13 cellular contexts compared by ENCODE assay signal in the genomic region with DNA sequence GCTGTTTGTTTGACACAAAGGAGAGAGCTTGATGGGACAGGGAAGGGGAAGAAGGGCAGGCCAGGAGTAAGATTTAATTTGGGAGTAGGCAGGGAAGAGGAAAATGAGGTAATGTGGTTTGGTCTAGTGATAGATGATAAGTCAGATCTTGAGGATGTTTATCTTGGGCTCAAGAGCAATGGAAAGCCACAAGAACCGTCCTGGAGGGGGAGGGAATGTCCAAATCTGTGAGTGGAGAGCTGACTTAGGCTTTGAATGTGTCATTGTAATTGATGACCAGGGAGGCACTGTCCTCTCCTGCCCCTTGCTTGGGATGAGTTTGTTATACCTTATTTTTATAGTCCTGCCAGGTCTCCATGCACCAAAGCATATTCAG. TPM values are rescaled to one million over a fixed set of nuclear protein-coding genes. Genes with fewer than 3 reads are reported as not detected.
DNase-seq lines count a peak whose midpoint lies in the region; ATAC-seq and TF ChIP-seq lines count a peak whose summit lies in the region.
"Had no signal": no experiment of that assay in that cellular context is flagged by ENCODE, and none has a peak within 500 bp of the region (broad histone marks: within the 10 kb centered on the region; RNA-seq: fewer than 3 reads in every experiment).

No MANE protein-coding gene starts in this region.

- peak overlapping the region; percentile 52 for H3K27ac Mint-ChIP-seq in chondrocyte (ENCODE audit: unreplicated experiment)

- DNase-seq in Right ventricle myocardium inferior (ENCODE audit: missing footprints): no peak
- no peak for DNase-seq in Right ventricle myocardium superior
- DNase-seq in chondrocyte (ENCODE audit: low spot score): no peak
- DNase-seq in aorta: no peak
- DNase-seq in effector CD8-positive, alpha-beta T cell (lab: John Stamatoyannopoulos, UW): no peak
- no peak for DNase-seq in activated naive CD4-positive, alpha-beta T cell (lab: John Stamatoyannopoulos, UW)
- no peak for DNase-seq in islet precursor cell
- DNase-seq: activated CD4-positive, CD25-positive, alpha-beta regulatory T cell; activated naive CD4-positive, alpha-beta T cell treated with Interleukin-2 at 50 U/mL for 16 hours; foreskin keratinocyte; NCI-H526 treated with DMSO at 0.1 percent for 48 hours had no signal

- no peak for TF ChIP-seq CTCF in chondrocyte (IDR thresholded peaks at IDR 0.05)

- peak overlapping the region; percentile 53 to 65 for H3K27ac ChIP-seq in mucosa of rectum (ENCODE audit: low read depth in 2 of 2, low read length in 2 of 2)
- peak overlapping the region; percentile 7 to 45 for H3K27ac ChIP-seq in aorta (ENCODE audit: low read depth in 1 of 2, low read length in 2 of 2)
- H3K27ac ChIP-seq: foreskin keratinocyte, neutrophil had no signal

- peaks cover 7% of the 10 kb centered on the region for H3K36me3 Mint-ChIP-seq in chondrocyte (ENCODE audit: low read depth)

- H3K4me1 ChIP-seq in mucosa of rectum (ENCODE audit: control insufficient read depth in 2 of 2, insufficient read depth in 2 of 2, low read length in 2 of 2): peaks cover 0 to 10% of the 10 kb centered on the region in 2 donors
- H3K4me1 ChIP-seq in aorta (ENCODE audit: control insufficient read depth in 1 of 2, insufficient read depth in 2 of 2, low read length in 2 of 2): no peaks in the 10 kb centered on the region

- intact Hi-C loops in Right ventricle myocardium inferior (cut with DNase I): no loop called here
- intact Hi-C loops in Right ventricle myocardium superior (cut with DNase I): no loop called here
- intact Hi-C loops in aorta (cut with DNase I): loop anchor here in 1 of 2 donors (5.0 kb wide), 1 partner anchor 34 kb away; no protein-coding TSS in a partner anchor

- H3K27me3 Mint-ChIP-seq in chondrocyte (ENCODE audit: low read depth): no peaks in the 10 kb centered on the region

- H3K9me3 ChIP-seq in mucosa of rectum (ENCODE audit: control insufficient read depth in 2 of 2, low read length in 2 of 2) (no peaks in the 10 kb centered on the region), aorta (ENCODE audit: control insufficient read depth, low read length) (no peaks in the 10 kb centered on the region)
- H3K9me3 ChIP-seq: neutrophil had no signal

- 0 to 2% methylated on average over 1 of the region's 1 CpG for WGBS in aorta, 2 donors

- H3K4me1 Mint-ChIP-seq in chondrocyte (ENCODE audit: low read depth): peaks cover 57% of the 10 kb centered on the region

- no peaks in the 10 kb centered on the region for H3K9me3 Mint-ChIP-seq in chondrocyte (ENCODE audit: low read depth)

- peak; percentile 38 for ATAC-seq in Right ventricle myocardium inferior
- no peak for ATAC-seq in Right ventricle myocardium superior (ENCODE audit: poor library complexity)
- peak; percentile 73 for ATAC-seq in aorta (ENCODE audit: low FRiP score)

- peak overlapping the region; percentile 8 for H3K4me3 Mint-ChIP-seq in chondrocyte (ENCODE audit: unreplicated experiment)

- H3K36me3 ChIP-seq in mucosa of rectum (ENCODE audit: control insufficient read depth in 2 of 2, insufficient read depth in 2 of 2, low read length in 2 of 2): no peaks in the 10 kb centered on the region
- H3K36me3 ChIP-seq in aorta (ENCODE audit: control insufficient read depth in 1 of 2, insufficient read depth in 2 of 2, low read length in 1 of 2): no peaks in the 10 kb centered on the region
- H3K36me3 ChIP-seq: neutrophil had no signal

- H3K4me3 ChIP-seq in mucosa of rectum (ENCODE audit: low read length in 2 of 2): no peak overlapping the region
- no peak overlapping the region for H3K4me3 ChIP-seq in aorta (ENCODE audit: low read length in 2 of 2)

- no peak overlapping the region for H3K9ac ChIP-seq in mucosa of rectum (ENCODE audit: low read depth in 1 of 2, low read length in 2 of 2)

- H3K27me3 ChIP-seq in mucosa of rectum (ENCODE audit: control insufficient read depth in 2 of 2, insufficient read depth in 2 of 2, low read length in 2 of 2) (no peaks in the 10 kb centered on the region), aorta (ENCODE audit: control insufficient read depth in 1 of 2, insufficient read depth in 2 of 2, low read length in 1 of 2) (no peaks in the 10 kb centered on the region)
- H3K27me3 ChIP-seq: foreskin keratinocyte, neutrophil had no signal

RNA-seq across cellular contexts. Expression of gene MAMDC2, which starts 37.5 kb away (rescaled TPM):
- 10.8 TPM for total RNA-seq in Right ventricle myocardium inferior
- 10.0 TPM for total RNA-seq in Right ventricle myocardium superior
- 76.7 to 92.6 TPM (median 77.5 TPM) in 3 replicates for total RNA-seq in chondrocyte
- 10 to 100 TPM in 1 of 2 donors, 1 to 10 TPM in 1; 5.9 to 14.6 TPM for total RNA-seq in aorta
- 1 to 10 TPM; 2.0 to 6.5 TPM for polyA plus RNA-seq in aorta
